ENCODE assay signal across 9 cellular contexts in genomic region chr9:108473209-108474112, GRCh38.
A peak's percentile ranks its signal among the peaks of the same experiment; 100 is the strongest.
DNase-seq lines count a peak whose midpoint lies in the region; ATAC-seq and TF ChIP-seq lines count a peak whose summit lies in the region.
"Had no signal": no experiment of that assay in that cellular context is flagged by ENCODE, and none has a peak within 500 bp of the region (broad histone marks: within the 10 kb centered on the region; RNA-seq: fewer than 3 reads in every experiment).

No MANE protein-coding gene starts in this region.

- DNase-seq in Right ventricle myocardium inferior (ENCODE audit: missing footprints) (no peak), right atrium auricular region (ENCODE audit: low spot score) (no peak), T1000 (lab: John Stamatoyannopoulos, UW) (peak; percentile 53), right cardiac atrium (peak in 2 of 3 donors; percentile 22 to 51), vagina (ENCODE audit: extremely low spot score in 2 of 2) (no peak), UCSD-AML1 (lab: John Stamatoyannopoulos, UW; ENCODE audit: unreplicated experiment) (no peak)

- H3K27me3 ChIP-seq in right atrium auricular region: no peaks in the 10 kb centered on the region
- no peaks in the 10 kb centered on the region for H3K27me3 ChIP-seq in right cardiac atrium (ENCODE audit: control insufficient read depth, insufficient read depth)
- H3K27me3 ChIP-seq in vagina: no peaks in the 10 kb centered on the region
- H3K27me3 ChIP-seq: BLaER1 had no signal

- 18% methylated on average over 9 of the region's 9 CpGs for WGBS in right cardiac atrium

- H3K9me3 ChIP-seq in right atrium auricular region (no peaks in the 10 kb centered on the region), right cardiac atrium (ENCODE audit: control insufficient read depth, low read length) (no peaks in the 10 kb centered on the region), vagina (no peaks in the 10 kb centered on the region)
- H3K9me3 ChIP-seq: BLaER1 had no signal

- no peak for TF ChIP-seq POLR2A in vagina (IDR thresholded peaks at IDR 0.05)

- H3K4me1 ChIP-seq in right atrium auricular region (peaks cover 0 to 11% of the 10 kb centered on the region in 2 donors), right cardiac atrium (ENCODE audit: control insufficient read depth, insufficient read depth, low read length) (peaks cover 3% of the 10 kb centered on the region), vagina (peaks cover 55% of the 10 kb centered on the region)
- H3K4me1 ChIP-seq: BLaER1 had no signal

- H3K27ac ChIP-seq in right atrium auricular region (no peak overlapping the region), right cardiac atrium (ENCODE audit: low read length) (no peak overlapping the region), vagina (peak overlapping the region; percentile 64)
- H3K27ac ChIP-seq: BLaER1 had no signal

- TF ChIP-seq CTCF in right atrium auricular region (IDR thresholded peaks at IDR 0.05) (no peak), vagina (IDR thresholded peaks at IDR 0.05) (no peak)

- H3K4me3 ChIP-seq in right atrium auricular region (no peak overlapping the region), right cardiac atrium (ENCODE audit: low read length) (no peak overlapping the region), vagina (no peak overlapping the region)
- H3K4me3 ChIP-seq: BLaER1 had no signal

- peak; percentile 66 for ATAC-seq in Right ventricle myocardium inferior
- ATAC-seq in right cardiac atrium: peak; percentile 80 to 81
- no peak for ATAC-seq in GM18498 (IDR thresholded peaks at IDR 0.05; ENCODE audit: unreplicated experiment)
- no peak for ATAC-seq in HG02759 (IDR thresholded peaks at IDR 0.05; ENCODE audit: unreplicated experiment)

- no peaks in the 10 kb centered on the region for H3K36me3 ChIP-seq in right atrium auricular region
- H3K36me3 ChIP-seq in vagina: no peaks in the 10 kb centered on the region
- H3K36me3 ChIP-seq: BLaER1 had no signal

- intact Hi-C loops in Right ventricle myocardium inferior (cut with DNase I): no loop called here
- intact Hi-C loops in right cardiac atrium (cut with DNase I): no loop called here
- intact Hi-C loops in vagina (cut with DNase I): no loop called here

Comparison
In these comparisons a context has a peak if more than half of its experiments do, and no peak if none do; other contexts are left out.
1. DNase-seq: peak in T1000 (single experiment) and right cardiac atrium (2 of 3); none in Right ventricle myocardium inferior (single experiment), right atrium auricular region (single experiment), vagina (0 of 2) and UCSD-AML1 (single experiment).
2. ATAC-seq: peak in Right ventricle myocardium inferior (single experiment) and right cardiac atrium (2 of 2); none in GM18498 (single experiment) and HG02759 (single experiment).